In genomic region chr5:39076757-39077475, GRCh38 we compare ENCODE assay signal across 8 cellular contexts. TPM values are rescaled to one million over a fixed set of nuclear protein-coding genes. Genes with fewer than 3 reads are reported as not detected.
DNase-seq lines count a peak whose midpoint lies in the region; ATAC-seq and TF ChIP-seq lines count a peak whose summit lies in the region.

No MANE protein-coding gene starts in this region.

- H3K36me3 ChIP-seq in gastroesophageal sphincter (no peaks in the 10 kb centered on the region), esophagus squamous epithelium (no peaks in the 10 kb centered on the region)

- no peak overlapping the region for H3K27ac Mint-ChIP-seq in effector memory CD8-positive, alpha-beta T cell

- 28 to 33% methylated on average over 3 to 4 of the region's 4 CpGs for WGBS in gastroesophageal sphincter (ENCODE audit: low coverage in 1 of 2), 2 donors
- 17 to 21% methylated on average over 4 of the region's 4 CpGs for WGBS in esophagus squamous epithelium, 2 donors

- peak overlapping the region; percentile 34 to 98 (median 72) for H3K27ac ChIP-seq in gastroesophageal sphincter
- H3K27ac ChIP-seq in esophagus squamous epithelium = peak overlapping the region in 2 of 4 donors; percentile 26 to 98

- H3K9me3 Mint-ChIP-seq in effector memory CD8-positive, alpha-beta T cell = no peaks in the 10 kb centered on the region

- TF ChIP-seq POLR2A in gastroesophageal sphincter (IDR thresholded peaks at IDR 0.05) (no peak), esophagus squamous epithelium (IDR thresholded peaks at IDR 0.05) (no peak)

- peaks cover 8 to 15% of the 10 kb centered on the region in 2 donors for H3K4me1 Mint-ChIP-seq in effector memory CD8-positive, alpha-beta T cell (ENCODE audit: low read depth in 2 of 2)

- peak overlapping the region in 1 of 2 donors; percentile 1 for H3K4me3 Mint-ChIP-seq in effector memory CD8-positive, alpha-beta T cell

- H3K27me3 ChIP-seq in gastroesophageal sphincter = no peaks in the 10 kb centered on the region
- no peaks in the 10 kb centered on the region for H3K27me3 ChIP-seq in esophagus squamous epithelium

- intact Hi-C loops in esophagus squamous epithelium (cut with DNase I) = no loop called here

- TF ChIP-seq EP300 in gastroesophageal sphincter (IDR thresholded peaks at IDR 0.05) = no peak

- ATAC-seq in GM18499 (IDR thresholded peaks at IDR 0.05; ENCODE audit: insufficient read depth, unreplicated experiment) = peak; percentile 27
- ATAC-seq in HG02884 (IDR thresholded peaks at IDR 0.05; ENCODE audit: unreplicated experiment) = peak; percentile 26
- no peak for ATAC-seq in gastroesophageal sphincter
- ATAC-seq in effector memory CD8-positive, alpha-beta T cell (replicated peaks) = no peak
- no peak for ATAC-seq in HG03442 (IDR thresholded peaks at IDR 0.05; ENCODE audit: unreplicated experiment)

- H3K4me3 ChIP-seq in gastroesophageal sphincter (peak overlapping the region in 1 of 2 donors; percentile 3), esophagus squamous epithelium (no peak overlapping the region)

- TF ChIP-seq CTCF in gastroesophageal sphincter (IDR thresholded peaks at IDR 0.05) (no peak), esophagus squamous epithelium (IDR thresholded peaks at IDR 0.05) (no peak)

- peaks cover 14% of the 10 kb centered on the region for H3K36me3 Mint-ChIP-seq in effector memory CD8-positive, alpha-beta T cell (ENCODE audit: insufficient read depth)

- peaks cover 17 to 29% of the 10 kb centered on the region in 2 donors for H3K27me3 Mint-ChIP-seq in effector memory CD8-positive, alpha-beta T cell

- DNase-seq in SHP77 treated with DMSO at 0.1 percent for 48 hours (lab: John Stamatoyannopoulos, UW) (peak; percentile 73), NCI-H146 treated with DMSO at 0.1 percent for 48 hours (lab: John Stamatoyannopoulos, UW; ENCODE audit: unreplicated experiment) (no peak), esophagus squamous epithelium (lab: John Stamatoyannopoulos, UW) (no peak)
- DNase-seq in effector memory CD8-positive, alpha-beta T cell = no peak

- no peaks in the 10 kb centered on the region for H3K9me3 ChIP-seq in gastroesophageal sphincter
- no peaks in the 10 kb centered on the region for H3K9me3 ChIP-seq in esophagus squamous epithelium

- peaks cover 5 to 48% (median 8%) of the 10 kb centered on the region in 3 donors for H3K4me1 ChIP-seq in gastroesophageal sphincter
- H3K4me1 ChIP-seq in esophagus squamous epithelium = peaks cover 0 to 42% (median 9%) of the 10 kb centered on the region in 3 donors

RNA-seq across cellular contexts. Expression of gene RICTOR, which starts 2.7 kb away (rescaled TPM):
- total RNA-seq in gastroesophageal sphincter (10 to 100 TPM; 24.0 to 46.1 (median 31.9) TPM), esophagus squamous epithelium (10 to 100 TPM; 11.1 to 32.6 (median 18.2) TPM)

Comparison
In these comparisons a context has a peak if more than half of its experiments do, and no peak if none do; other contexts are left out.
1. ATAC-seq: peak in GM18499 (single experiment) and HG02884 (single experiment); none in gastroesophageal sphincter (single experiment), effector memory CD8-positive, alpha-beta T cell (single experiment) and HG03442 (single experiment).